In the genomic region with DNA sequence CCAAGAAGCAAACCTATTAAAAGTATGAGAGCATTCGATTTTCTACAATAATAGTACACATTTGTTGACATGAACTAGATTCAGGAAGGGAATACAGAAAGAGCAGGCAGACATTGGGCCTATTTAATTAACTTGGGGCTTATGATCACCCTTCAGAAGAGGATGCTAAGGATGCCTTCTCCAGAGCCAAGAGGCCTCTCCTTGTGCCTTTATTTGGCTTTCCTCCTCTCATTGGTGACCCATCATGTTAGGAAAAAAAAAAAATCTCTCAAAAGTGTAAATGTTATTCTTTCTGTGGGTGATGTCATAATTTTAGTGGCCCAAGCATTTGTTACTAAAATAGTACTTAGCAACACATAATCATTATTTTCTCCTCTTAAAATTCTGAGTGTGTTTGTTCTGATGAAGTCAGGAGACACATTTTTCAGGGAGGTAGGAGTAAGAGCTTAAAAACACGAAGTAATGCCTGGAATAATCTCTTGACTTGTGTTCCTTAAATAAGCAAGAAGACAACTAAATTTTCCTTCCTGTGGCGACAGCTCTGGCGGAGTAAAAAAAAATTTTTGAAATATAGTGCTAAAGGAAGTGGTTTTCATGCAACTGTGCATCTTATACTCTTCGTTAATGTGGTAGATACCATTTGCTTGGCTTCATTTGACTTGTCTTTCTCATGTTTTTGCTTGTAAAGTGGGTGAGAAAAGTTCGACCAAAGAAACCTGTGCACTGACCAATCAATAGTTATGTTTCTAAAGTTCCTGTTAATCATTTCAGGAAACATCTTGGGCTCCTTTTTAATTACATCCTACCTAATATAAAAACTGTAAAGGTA, we compare ENCODE assay signal across 9 cellular contexts. TPM values are rescaled to one million over a fixed set of nuclear protein-coding genes. Genes with fewer than 3 reads are reported as not detected.
DNase-seq lines count a peak whose midpoint lies in the region; ATAC-seq and TF ChIP-seq lines count a peak whose summit lies in the region.
"Had no signal": no experiment of that assay in that cellular context is flagged by ENCODE, and none has a peak within 500 bp of the region (broad histone marks: within the 10 kb centered on the region; RNA-seq: fewer than 3 reads in every experiment).

No MANE protein-coding gene starts in this region.

- no peak overlapping the region for H3K4me3 Mint-ChIP-seq in GM23338

- no peaks in the 10 kb centered on the region for H3F3A ChIP-seq in GM23338 (replicated peaks; ENCODE audit: low read depth)

- TF ChIP-seq CTCF in GM23338 (conservative IDR thresholded peaks at IDR 0.05; ENCODE audit: low read depth in 2 of 2) (no peak), left lung (IDR thresholded peaks at IDR 0.05) (no peak)

- H4K20me1 ChIP-seq in GM23338 (replicated peaks; ENCODE audit: insufficient read depth) = no peaks in the 10 kb centered on the region

- no peaks in the 10 kb centered on the region for H3K4me1 ChIP-seq in GM23338 (ENCODE audit: insufficient read depth)
- peaks cover 13 to 53% of the 10 kb centered on the region in 2 donors for H3K4me1 ChIP-seq in left lung

- H3K9me2 ChIP-seq in GM23338 (ENCODE audit: insufficient read depth) = no peaks in the 10 kb centered on the region

- H3K36me3 Mint-ChIP-seq in GM23338 (ENCODE audit: low read depth) = no peaks in the 10 kb centered on the region

- no peaks in the 10 kb centered on the region for H3K4me1 Mint-ChIP-seq in GM23338

- H3K79me2 ChIP-seq in GM23338 (replicated peaks; ENCODE audit: insufficient read depth) = no peaks in the 10 kb centered on the region

- peak; percentile 77 for ATAC-seq in GM18517 (IDR thresholded peaks at IDR 0.05; ENCODE audit: unreplicated experiment)
- ATAC-seq in GM23338 = no peak
- ATAC-seq in left lung = peak; percentile 9

- no peak for DNase-seq in GM23338 (ENCODE audit: low spot score)
- DNase-seq in MV-4-11 (lab: John Stamatoyannopoulos, UW) = peak; percentile 85
- no peak for DNase-seq in left lung
- no peak for DNase-seq in 8988T
- DNase-seq in retina = no peak
- no peak for DNase-seq in stimulated activated CD4-positive, alpha-beta T cell treated with anti-CD3 and anti-CD28 coated beads, Interleukin-2, amount 100 ng/mL, for 24 hours
- DNase-seq in activated CD4-positive, CD25-positive, alpha-beta regulatory T cell (lab: John Stamatoyannopoulos, UW) = no peak

- no peaks in the 10 kb centered on the region for H3K9me3 Mint-ChIP-seq in GM23338

- H3K4me3 ChIP-seq in GM23338 = no peak overlapping the region
- no peak overlapping the region for H3K4me3 ChIP-seq in left lung
- H3K4me3 ChIP-seq: SK-N-MC had no signal

- H3K36me3 ChIP-seq in GM23338 (ENCODE audit: insufficient read depth) (no peaks in the 10 kb centered on the region), left lung (no peaks in the 10 kb centered on the region)

- H3K27ac ChIP-seq in GM23338 (ENCODE audit: low read depth) (no peak overlapping the region), left lung (peak overlapping the region; percentile 71 to 83)
- H3K27ac ChIP-seq: SK-N-MC had no signal

- peak overlapping the region; percentile 56; the same call in 1 of the 2 replicates for H2AFZ ChIP-seq in GM23338

- no peak overlapping the region for H3K27ac Mint-ChIP-seq in GM23338

- H3K9me3 ChIP-seq in left lung = no peaks in the 10 kb centered on the region

- H3K4me2 ChIP-seq in GM23338 = no peak overlapping the region

- intact Hi-C loops in left lung (cut with DNase I) = no loop called here

- H3K27me3 ChIP-seq in GM23338 (ENCODE audit: insufficient read depth) (no peaks in the 10 kb centered on the region), left lung (no peaks in the 10 kb centered on the region)

- H3K27me3 Mint-ChIP-seq in GM23338 (ENCODE audit: insufficient read depth, low read depth, poor library complexity) = peaks cover 2% of the 10 kb centered on the region

TF ChIP-seq in GM23338, 12 proteins besides CTCF, POLR2A, EP300 and RAD21:
- TF ChIP-seq STAT1 (IDR thresholded peaks at IDR 0.05; ENCODE audit: unreplicated experiment) (no peak), ZNF331 (CRISPR knock-in tag; IDR thresholded peaks at IDR 0.05; ENCODE audit: low read depth) (no peak), NANOG (IDR thresholded peaks at IDR 0.05; ENCODE audit: borderline replicate concordance) (no peak), JUNB (IDR thresholded peaks at IDR 0.05; ENCODE audit: unreplicated experiment) (no peak), EZH2 (IDR thresholded peaks at IDR 0.05; ENCODE audit: low read depth, unreplicated experiment) (no peak), ZNF114 (CRISPR knock-in tag; IDR thresholded peaks at IDR 0.05) (no peak), POLR2AphosphoS5 (IDR thresholded peaks at IDR 0.05; ENCODE audit: low read depth) (no peak)
- TF ChIP-seq, protein P1, sequence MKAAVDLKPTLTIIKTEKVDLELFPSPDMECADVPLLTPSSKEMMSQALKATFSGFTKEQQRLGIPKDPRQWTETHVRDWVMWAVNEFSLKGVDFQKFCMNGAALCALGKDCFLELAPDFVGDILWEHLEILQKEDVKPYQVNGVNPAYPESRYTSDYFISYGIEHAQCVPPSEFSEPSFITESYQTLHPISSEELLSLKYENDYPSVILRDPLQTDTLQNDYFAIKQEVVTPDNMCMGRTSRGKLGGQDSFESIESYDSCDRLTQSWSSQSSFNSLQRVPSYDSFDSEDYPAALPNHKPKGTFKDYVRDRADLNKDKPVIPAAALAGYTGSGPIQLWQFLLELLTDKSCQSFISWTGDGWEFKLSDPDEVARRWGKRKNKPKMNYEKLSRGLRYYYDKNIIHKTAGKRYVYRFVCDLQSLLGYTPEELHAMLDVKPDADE (IDR thresholded peaks at IDR 0.05) = no peak
TF ChIP-seq in GM23338: peak in this region for 0.

RNA-seq across cellular contexts. Expression of a gene that starts 11.3 kb away (rescaled TPM):
- total RNA-seq in GM23338 (2014; rRNA removed; shearing (Covaris generic)) = 15.7 and 23.2 TPM in 2 replicates
- polyA plus RNA-seq in GM23338 (2016; fragmentation: Nextera tagmentation; extraction: Ambion mirVana) = 8.4 and 9.4 TPM in 2 replicates
- 100 to 1,000 TPM; 226 to 246 TPM for total RNA-seq in left lung
